Comparison of ENCODE assay signal across 10 cellular contexts in the genomic region with DNA sequence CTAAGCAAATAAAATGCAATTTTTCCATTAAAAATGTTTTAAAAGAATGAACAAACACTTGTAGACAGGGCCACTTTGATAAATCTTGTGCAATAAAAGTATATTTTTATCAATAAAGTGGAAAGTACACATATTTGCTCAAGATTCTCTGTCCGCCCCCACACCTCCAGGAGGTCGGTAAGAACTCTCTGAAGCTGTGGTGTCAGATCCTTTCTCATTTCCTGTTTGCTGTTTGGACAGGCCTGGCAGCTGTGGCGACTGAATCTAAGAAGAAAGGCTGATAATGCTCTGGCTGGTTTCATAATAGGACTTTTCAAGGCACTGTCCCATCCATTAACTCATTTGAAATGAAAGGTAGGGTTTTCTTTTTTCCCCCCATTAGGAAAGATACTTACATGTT. TPM values are rescaled to one million over a fixed set of nuclear protein-coding genes. Genes with fewer than 3 reads are reported as not detected.
DNase-seq lines count a peak whose midpoint lies in the region; ATAC-seq, FAIRE-seq and TF ChIP-seq lines count a peak whose summit lies in the region.
"Had no signal": no experiment of that assay in that cellular context is flagged by ENCODE, and none has a peak within 500 bp of the region (broad histone marks: within the 10 kb centered on the region; RNA-seq: fewer than 3 reads in every experiment).

No MANE protein-coding gene starts in this region.

- H3K36me3 ChIP-seq in KOPT-K1 (ENCODE audit: insufficient read depth, low read length) (no peaks in the 10 kb centered on the region), HepG2 (replicated peaks in 1 of 2; ENCODE audit: control insufficient read depth in 1 of 2, insufficient read depth in 2 of 2, low read length in 2 of 2) (no peaks in the 10 kb centered on the region), vagina (no peaks in the 10 kb centered on the region)
- H3K36me3 ChIP-seq: Peyer's patch had no signal

- H3K4me2 ChIP-seq in HepG2 (ENCODE audit: low read depth, low read length) = peak overlapping the region; percentile 28

- H3K4me3 ChIP-seq in HepG2 (replicated peaks in 1 of 3; ENCODE audit: insufficient read depth in 1 of 3, low read depth in 2 of 3, low read length in 3 of 3) (no peak overlapping the region; a peak in 1 of 6 replicates), vagina (no peak overlapping the region), dorsolateral prefrontal cortex (peak overlapping the region in 1 of 59 donors; percentile 0)
- H3K4me3 ChIP-seq: Peyer's patch had no signal

- H3K27ac ChIP-seq in KOPT-K1 (ENCODE audit: low read depth, low read length, poor library complexity, severe bottlenecking) = peak overlapping the region; percentile 46
- H3K27ac ChIP-seq in HepG2 (ENCODE audit: extremely low read length, insufficient read depth, low read length) = peak overlapping the region; percentile 30
- H3K27ac ChIP-seq in vagina = no peak overlapping the region
- H3K27ac ChIP-seq in dorsolateral prefrontal cortex = peak overlapping the region in 2 of 59 donors; percentile 15 to 21
- H3K27ac ChIP-seq: Peyer's patch had no signal

- no peak overlapping the region for H2AFZ ChIP-seq in HepG2 (ENCODE audit: low read length)

- H3K27me3 ChIP-seq in HepG2 (ENCODE audit: control insufficient read depth in 1 of 2, insufficient read depth in 2 of 2, low read length in 2 of 2) = no peaks in the 10 kb centered on the region
- no peaks in the 10 kb centered on the region for H3K27me3 ChIP-seq in vagina
- H3K27me3 ChIP-seq in dorsolateral prefrontal cortex = no peaks in the 10 kb centered on the region
- H3K27me3 ChIP-seq: Peyer's patch had no signal

- no peak overlapping the region; the same call in 1 of the 2 replicates for H3K9ac ChIP-seq in HepG2 (ENCODE audit: insufficient read depth, low read depth, low read length)

- H3K4me1 ChIP-seq in HepG2 (ENCODE audit: insufficient read depth, low read length) = peaks cover 35% of the 10 kb centered on the region
- H3K4me1 ChIP-seq in vagina = no peaks in the 10 kb centered on the region
- H3K4me1 ChIP-seq: Peyer's patch had no signal

- FAIRE-seq in H54 (lab: Jason Lieb, UNC) (no peak), HepG2 (lab: Jason Lieb, UNC) (no peak)

- BruUV-seq in HepG2 (replicated peaks; lab: Mats Ljungman, UMichigan) = no TSS peak

- TF ChIP-seq POLR2A in H54 (IDR thresholded peaks at IDR 0.05; ENCODE audit: low read depth, low read length) (no peak), HepG2 (IDR thresholded peaks at IDR 0.05; ENCODE audit: insufficient read depth in 1 of 2, low read depth in 2 of 2, low read length in 2 of 2) (no peak), vagina (IDR thresholded peaks at IDR 0.05) (no peak)

- POLR2A ChIA-PET in HepG2 (lab: Yijun Ruan, JAX) = interaction anchor here (1.3 to 1.7 kb wide), 3 partner anchors 29 to 38 kb away, joined by 3 to 7 read pairs (median 3); partner anchors contain the start of gene PON2

- H3K9me3 ChIP-seq in KOPT-K1 (ENCODE audit: insufficient read depth, low read length, poor library complexity, severe bottlenecking) = no peaks in the 10 kb centered on the region
- no peaks in the 10 kb centered on the region for H3K9me3 ChIP-seq in HepG2 (ENCODE audit: low read length)
- no peaks in the 10 kb centered on the region for H3K9me3 ChIP-seq in vagina
- H3K9me3 ChIP-seq: Peyer's patch had no signal

- 0% methylated on average over 3 of the region's 3 CpGs for WGBS in HepG2 (ENCODE audit: low lambda C conversion rate)

- TF ChIP-seq EP300 in HepG2 (IDR thresholded peaks at IDR 0.05; ENCODE audit: low read depth in 2 of 2, low read length in 2 of 2) (peak in 1 of 2 experiments; percentile 84; a peak in 2 of 4 replicates), HepG2 (CRISPR knock-in tag; IDR thresholded peaks at IDR 0.05; ENCODE audit: borderline replicate concordance) (peak; percentile 82; the same call in 1 of the 2 replicates)

- TF ChIP-seq CTCF in HepG2 (CRISPR knock-in tag; IDR thresholded peaks at IDR 0.05) (no peak), vagina (IDR thresholded peaks at IDR 0.05) (no peak), dorsolateral prefrontal cortex (IDR thresholded peaks at IDR 0.05 in 54 of 56, conservative IDR thresholded peaks at IDR 0.05 in 2 of 56; ENCODE audit: low read depth in 1 of 56, partially characterized antibody in 56 of 56) (no peak)

- no peaks in the 10 kb centered on the region for H3K79me2 ChIP-seq in HepG2 (ENCODE audit: insufficient read depth, low read length)

- peak; percentile 97 for ATAC-seq in GM18508 (IDR thresholded peaks at IDR 0.05; ENCODE audit: insufficient read depth, unreplicated experiment)
- ATAC-seq in HepG2 = peak; percentile 91

- DNase-seq in H54 (ENCODE audit: insufficient read length, low spot score) = peak; percentile 5
- DNase-seq in SKM-1 (lab: John Stamatoyannopoulos, UW; ENCODE audit: unreplicated experiment) = peak; percentile 4
- peak; percentile 82 for DNase-seq in HepG2 (ENCODE audit: low spot score)
- DNase-seq in vagina (ENCODE audit: extremely low spot score in 2 of 2) = no peak
- DNase-seq in dorsolateral prefrontal cortex = no peak
- DNase-seq in stimulated activated CD4-positive, alpha-beta T cell treated with anti-CD3 and anti-CD28 coated beads, Interleukin-4, amount 100 ng/mL, for 24 hours = no peak

- CTCF ChIA-PET in HepG2 (lab: Yijun Ruan, JAX; ENCODE audit: low intra/inter-chr PET ratio, low total read pairs) = no interaction called here

- H4K20me1 ChIP-seq in HepG2 (ENCODE audit: insufficient read depth, low read length) = no peaks in the 10 kb centered on the region

- intact Hi-C loops in HepG2 (cut with micrococcal nuclease; ENCODE audit: unreplicated experiment) (loop anchor here (2.0 kb wide), 1 partner anchor 30 kb away; no protein-coding TSS in a partner anchor), vagina (cut with DNase I) (no loop called here), dorsolateral prefrontal cortex (cut with DNase I) (loop anchor here (10.0 kb wide), 3 partner anchors 266 to 1026 kb away; partner anchors contain the start of gene PPP1R9A (in 1 of the 2))

- in situ Hi-C loops in HepG2 (cut with HindIII; ENCODE audit: extremely low pct_ligation_motif_present, low pct_unique_long_range_greater_than_20kb) = no loop called here

- TF ChIP-seq RAD21 in HepG2 (CRISPR knock-in tag; IDR thresholded peaks at IDR 0.05) = no peak

TF ChIP-seq in HepG2, 621 proteins besides CTCF, POLR2A, EP300 and RAD21 (continues in another document):
- TF ChIP-seq SMAD3 (CRISPR knock-in tag; IDR thresholded peaks at IDR 0.05) (no peak), HNRNPUL1 (IDR thresholded peaks at IDR 0.05; ENCODE audit: low read depth, low read length) (no peak)

RNA-seq across cellular contexts. Expression of gene ASB4, which starts 15.3 kb away (rescaled TPM):
- total RNA-seq in HepG2 (2016; rRNA removed; fragmentation: Illumina TruSeq; extraction: Trizol) (1.1 and 1.3 TPM in 2 replicates), vagina (0.25 TPM), dorsolateral prefrontal cortex (1 to 10 TPM in 97 of 120 experiments, under 1 TPM in 23; 0.44 to 5.8 (median 1.5) TPM)
- 0.10 TPM in 1 of 2 replicates, not detected in the other for total RNA-seq in HepG2 (2016; cell fraction: cytosol; rRNA removed; fragmentation: Illumina TruSeq; extraction: Trizol; ENCODE audit: low read depth)
- 1.2 and 1.5 TPM in 2 replicates for total RNA-seq in HepG2 (2016; cell fraction: insoluble cytoplasmic fraction; rRNA removed; fragmentation: Illumina TruSeq; extraction: Trizol)
- total RNA-seq in HepG2 (2016; cell fraction: membrane; rRNA removed; fragmentation: Illumina TruSeq; extraction: Trizol) = 0.56 and 0.62 TPM in 2 replicates
- total RNA-seq in HepG2 (2016; cell fraction: nucleus; rRNA removed; fragmentation: Illumina TruSeq; extraction: Trizol) = 0.78 and 1.3 TPM in 2 replicates
- 2.6 and 4.0 TPM in 2 replicates for polyA plus RNA-seq in HepG2 (2011; rRNA removed)
- 2.1 and 3.2 TPM in 2 replicates for polyA plus RNA-seq in HepG2 (2011; cell fraction: cytosol; rRNA removed)
- 1.5 and 2.5 TPM in 2 replicates for polyA plus RNA-seq in HepG2 (2011; cell fraction: nucleus; rRNA removed)
- 0.56 and 0.99 TPM in 2 replicates for polyA plus RNA-seq in HepG2 (2012)
- polyA plus RNA-seq in HepG2 (2016; cell fraction: cytosol; fragmentation: Illumina TruSeq; extraction: Trizol; ENCODE audit: low read depth) = 0.06 and 0.18 TPM in 2 replicates
- polyA plus RNA-seq in HepG2 (2016; cell fraction: insoluble cytoplasmic fraction; fragmentation: Illumina TruSeq; extraction: Trizol; ENCODE audit: low read depth) = 1.1 and 1.6 TPM in 2 replicates
- 0.07 and 0.22 TPM in 2 replicates for polyA plus RNA-seq in HepG2 (2016; cell fraction: membrane; fragmentation: Illumina TruSeq; extraction: Trizol; ENCODE audit: low read depth)
- 0.38 and 0.68 TPM in 2 replicates for polyA plus RNA-seq in HepG2 (2016; cell fraction: nucleus; fragmentation: Illumina TruSeq; extraction: Trizol; ENCODE audit: insufficient read depth, low read depth)
- polyA minus RNA-seq in HepG2 (2011; rRNA and poly(A)+ RNA removed; ENCODE audit: low replicate concordance) = 0.37 and 10.4 TPM in 2 replicates
- polyA minus RNA-seq in HepG2 (2011; cell fraction: cytosol; rRNA and poly(A)+ RNA removed) = 1.1 and 1.7 TPM in 2 replicates
- polyA minus RNA-seq in HepG2 (2011; cell fraction: nucleus; rRNA and poly(A)+ RNA removed) = 4.5 and 6.1 TPM in 2 replicates
- total RNA-seq: kidney epithelial cell had no signal

RNA-seq across cellular contexts. Expression of gene PON2, which starts 35.6 kb away (rescaled TPM):
- total RNA-seq in HepG2 (2016; rRNA removed; fragmentation: Illumina TruSeq; extraction: Trizol) = 110 and 202 TPM in 2 replicates
- 52.8 and 60.2 TPM in 2 replicates for total RNA-seq in HepG2 (2016; cell fraction: cytosol; rRNA removed; fragmentation: Illumina TruSeq; extraction: Trizol; ENCODE audit: low read depth)
- total RNA-seq in HepG2 (2016; cell fraction: insoluble cytoplasmic fraction; rRNA removed; fragmentation: Illumina TruSeq; extraction: Trizol) = 109 and 195 TPM in 2 replicates
- total RNA-seq in HepG2 (2016; cell fraction: membrane; rRNA removed; fragmentation: Illumina TruSeq; extraction: Trizol) = 97.0 and 101 TPM in 2 replicates
- total RNA-seq in HepG2 (2016; cell fraction: nucleus; rRNA removed; fragmentation: Illumina TruSeq; extraction: Trizol) = 222 and 258 TPM in 2 replicates
- polyA plus RNA-seq in HepG2 (2011; rRNA removed) = 159 and 217 TPM in 2 replicates
- polyA plus RNA-seq in HepG2 (2011; cell fraction: cytosol; rRNA removed) = 99.2 and 139 TPM in 2 replicates
- 142 and 167 TPM in 2 replicates for polyA plus RNA-seq in HepG2 (2011; cell fraction: nucleus; rRNA removed)
- polyA plus RNA-seq in HepG2 (2012) = 102 and 115 TPM in 2 replicates
- polyA plus RNA-seq in HepG2 (2016; cell fraction: cytosol; fragmentation: Illumina TruSeq; extraction: Trizol; ENCODE audit: low read depth) = 57.5 and 75.0 TPM in 2 replicates
- polyA plus RNA-seq in HepG2 (2016; cell fraction: insoluble cytoplasmic fraction; fragmentation: Illumina TruSeq; extraction: Trizol; ENCODE audit: low read depth) = 108 and 112 TPM in 2 replicates
- 74.8 and 84.0 TPM in 2 replicates for polyA plus RNA-seq in HepG2 (2016; cell fraction: membrane; fragmentation: Illumina TruSeq; extraction: Trizol; ENCODE audit: low read depth)
- 386 and 414 TPM in 2 replicates for polyA plus RNA-seq in HepG2 (2016; cell fraction: nucleus; fragmentation: Illumina TruSeq; extraction: Trizol; ENCODE audit: insufficient read depth, low read depth)
- polyA minus RNA-seq in HepG2 (2011; rRNA and poly(A)+ RNA removed; ENCODE audit: low replicate concordance) = 48.7 and 53.2 TPM in 2 replicates
- 58.1 and 61.9 TPM in 2 replicates for polyA minus RNA-seq in HepG2 (2011; cell fraction: cytosol; rRNA and poly(A)+ RNA removed)
- polyA minus RNA-seq in HepG2 (2011; cell fraction: nucleus; rRNA and poly(A)+ RNA removed) = 145 and 155 TPM in 2 replicates
- 77.3 TPM for total RNA-seq in vagina
- 100 to 1,000 TPM in 119 of 120 experiments, 10 to 100 TPM in 1; 79.1 to 321 (median 167) TPM for total RNA-seq in dorsolateral prefrontal cortex

Comparison
In these comparisons a context has a peak if more than half of its experiments do, and no peak if none do; other contexts are left out.
1. DNase-seq: peak in H54 (single experiment), SKM-1 (single experiment) and HepG2 (single experiment); none in vagina (0 of 2), dorsolateral prefrontal cortex (0 of 10) and stimulated activated CD4-positive, alpha-beta T cell treated with anti-CD3 and anti-CD28 coated beads, Interleukin-4, amount 100 ng/mL, for 24 hours (single experiment).